16 cellular contexts compared by ENCODE assay signal in the genomic region with DNA sequence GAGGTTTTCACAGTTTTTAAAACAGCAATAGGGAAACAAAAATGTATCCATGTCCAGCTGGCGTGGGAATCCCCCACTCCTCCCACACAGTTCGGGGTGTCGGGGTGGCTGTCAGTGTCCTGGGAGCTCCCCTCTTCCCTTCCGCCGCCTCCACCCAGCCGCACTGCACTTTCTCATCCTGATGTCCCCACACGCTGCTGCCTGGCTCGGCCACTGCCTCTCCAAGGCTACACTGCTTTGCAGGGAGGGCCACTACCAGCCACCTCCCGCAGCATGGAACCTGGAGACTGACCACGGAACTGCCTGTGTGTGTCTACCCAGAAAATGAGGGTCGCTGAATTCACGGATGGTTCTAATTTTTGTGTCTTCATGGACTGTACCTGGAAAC.
"Had no signal": no experiment of that assay in that cellular context is flagged by ENCODE, and none has a peak within 500 bp of the region (broad histone marks: within the 10 kb centered on the region; RNA-seq: fewer than 3 reads in every experiment).

No MANE protein-coding gene starts in this region.

- H3K4me1 Mint-ChIP-seq: activated naive CD8-positive, alpha-beta T cell treated with anti-CD3 and anti-CD28 coated beads for 36 hours; immature natural killer cell; neural crest cell had no signal

- H3K4me1 ChIP-seq: colonic mucosa, left lung, pancreas had no signal

- H3K27me3 ChIP-seq: colonic mucosa, pancreas had no signal

- H3K27ac ChIP-seq: brain microvascular endothelial cell, colonic mucosa, epithelial cell of prostate, left lung, pancreas had no signal

- H3K9me3 ChIP-seq: colonic mucosa, pancreas had no signal

- H3K4me3 Mint-ChIP-seq: activated naive CD8-positive, alpha-beta T cell treated with anti-CD3 and anti-CD28 coated beads for 36 hours; activated T-cell treated with anti-CD3 and anti-CD28 coated beads, Interleukin-2, amount 50 U/mL, for 72 hours; immature natural killer cell; neural crest cell; T-helper 17 cell had no signal

- H3K36me3 Mint-ChIP-seq: activated naive CD8-positive, alpha-beta T cell treated with anti-CD3 and anti-CD28 coated beads for 36 hours had no signal

- ATAC-seq: activated T-cell treated with anti-CD3 and anti-CD28 coated beads, Interleukin-2, amount 50 U/mL, for 72 hours; left lung; T-helper 17 cell had no signal

- H3K4me3 ChIP-seq: colonic mucosa, left lung, pancreas had no signal

- H3K36me3 ChIP-seq: brain microvascular endothelial cell, colonic mucosa, left lung, pancreas had no signal

- H3K27me3 Mint-ChIP-seq: activated naive CD8-positive, alpha-beta T cell treated with anti-CD3 and anti-CD28 coated beads for 36 hours; T-helper 17 cell had no signal

- H3K27ac Mint-ChIP-seq: activated naive CD8-positive, alpha-beta T cell treated with anti-CD3 and anti-CD28 coated beads for 36 hours; activated T-cell treated with anti-CD3 and anti-CD28 coated beads, Interleukin-2, amount 50 U/mL, for 72 hours; immature natural killer cell; T-helper 17 cell had no signal

- DNase-seq: activated CD4-positive, CD25-positive, alpha-beta regulatory T cell; activated gamma-delta T cell treated with Interleukin-2 at 50 U/mL for 16 hours; activated naive CD8-positive, alpha-beta T cell treated with anti-CD3 and anti-CD28 coated beads for 36 hours; activated T-cell treated with anti-CD3 and anti-CD28 coated beads, Interleukin-2, amount 50 U/mL, for 72 hours; brain microvascular endothelial cell; colonic mucosa; effector CD8-positive, alpha-beta T cell; immature natural killer cell; mesendoderm; retina; SIG-M5; T-helper 17 cell had no signal
